ENCODE assay signal across 16 cellular contexts in genomic region chr14:36619853-36620252, GRCh38. TPM values are rescaled to one million over a fixed set of nuclear protein-coding genes. Genes with fewer than 3 reads are reported as not detected.
DNase-seq lines count a peak whose midpoint lies in the region; ATAC-seq lines count a peak whose summit lies in the region.
"Had no signal": no experiment of that assay in that cellular context is flagged by ENCODE, and none has a peak within 500 bp of the region (broad histone marks: within the 10 kb centered on the region; RNA-seq: fewer than 3 reads in every experiment).

No MANE protein-coding gene starts in this region.

- POLR2A ChIA-PET in activated CD4-positive, alpha-beta memory T cell treated with anti-CD3 and anti-CD28 coated beads for 36 hours (lab: Charles Lee): no interaction called here

- no peak for ATAC-seq in activated naive CD8-positive, alpha-beta T cell treated with anti-CD3 and anti-CD28 coated beads, Interleukin-2, amount 50 U/mL, for 24 hours
- ATAC-seq in HG02588 (IDR thresholded peaks at IDR 0.05; ENCODE audit: unreplicated experiment): no peak
- ATAC-seq: HCT116 had no signal

- no peak overlapping the region for H3K4me3 Mint-ChIP-seq in activated CD4-positive, alpha-beta memory T cell treated with anti-CD3 and anti-CD28 coated beads for 36 hours
- no peak overlapping the region for H3K4me3 Mint-ChIP-seq in activated naive CD8-positive, alpha-beta T cell treated with anti-CD3 and anti-CD28 coated beads, Interleukin-2, amount 50 U/mL, for 24 hours

- DNase-seq in DMS79 treated with DMSO at 0.1 percent for 48 hours (lab: John Stamatoyannopoulos, UW): peak; percentile 82
- peak; percentile 39 for DNase-seq in HS-5 (ENCODE audit: low read depth)
- peak; percentile 48 for DNase-seq in RPMI7951 (ENCODE audit: low read depth)
- peak; percentile 52 for DNase-seq in myocyte (ENCODE audit: low read depth)
- DNase-seq in activated CD4-positive, alpha-beta memory T cell treated with anti-CD3 and anti-CD28 coated beads for 36 hours: no peak
- DNase-seq in activated naive CD8-positive, alpha-beta T cell treated with anti-CD3 and anti-CD28 coated beads, Interleukin-2, amount 50 U/mL, for 24 hours: no peak
- DNase-seq: AML-193, Caco-2, DND-41, KBM-7, NCI-H1930, NCI-H510A treated with DMSO at 0.1 percent for 48 hours, Peyer's patch, SHP77 treated with DMSO at 0.1 percent for 48 hours had no signal

- no peaks in the 10 kb centered on the region for H3K36me3 Mint-ChIP-seq in activated CD4-positive, alpha-beta memory T cell treated with anti-CD3 and anti-CD28 coated beads for 36 hours
- H3K36me3 Mint-ChIP-seq in activated naive CD8-positive, alpha-beta T cell treated with anti-CD3 and anti-CD28 coated beads, Interleukin-2, amount 50 U/mL, for 24 hours (ENCODE audit: low read depth): no peaks in the 10 kb centered on the region

- H3K27ac Mint-ChIP-seq in activated CD4-positive, alpha-beta memory T cell treated with anti-CD3 and anti-CD28 coated beads for 36 hours: no peak overlapping the region
- no peak overlapping the region for H3K27ac Mint-ChIP-seq in activated naive CD8-positive, alpha-beta T cell treated with anti-CD3 and anti-CD28 coated beads, Interleukin-2, amount 50 U/mL, for 24 hours

- H3K27me3 Mint-ChIP-seq in activated CD4-positive, alpha-beta memory T cell treated with anti-CD3 and anti-CD28 coated beads for 36 hours: no peaks in the 10 kb centered on the region
- no peaks in the 10 kb centered on the region for H3K27me3 Mint-ChIP-seq in activated naive CD8-positive, alpha-beta T cell treated with anti-CD3 and anti-CD28 coated beads, Interleukin-2, amount 50 U/mL, for 24 hours

- intact Hi-C loops in activated CD4-positive, alpha-beta memory T cell treated with anti-CD3 and anti-CD28 coated beads for 36 hours (cut with micrococcal nuclease): no loop called here

- H3K9me3 Mint-ChIP-seq in activated CD4-positive, alpha-beta memory T cell treated with anti-CD3 and anti-CD28 coated beads for 36 hours: peaks cover 8% of the 10 kb centered on the region
- H3K9me3 Mint-ChIP-seq in activated naive CD8-positive, alpha-beta T cell treated with anti-CD3 and anti-CD28 coated beads, Interleukin-2, amount 50 U/mL, for 24 hours: peaks cover 5% of the 10 kb centered on the region

- CTCF ChIA-PET in activated CD4-positive, alpha-beta memory T cell treated with anti-CD3 and anti-CD28 coated beads for 36 hours (lab: Charles Lee): no interaction called here

- H3K4me1 Mint-ChIP-seq in activated CD4-positive, alpha-beta memory T cell treated with anti-CD3 and anti-CD28 coated beads for 36 hours (ENCODE audit: low read depth): no peaks in the 10 kb centered on the region
- H3K4me1 Mint-ChIP-seq in activated naive CD8-positive, alpha-beta T cell treated with anti-CD3 and anti-CD28 coated beads, Interleukin-2, amount 50 U/mL, for 24 hours: no peaks in the 10 kb centered on the region

RNA-seq across cellular contexts. Expression of gene NKX2-8, which starts 37.4 kb away (rescaled TPM):
- total RNA-seq in RPMI7951 (2014; rRNA removed; shearing (Covaris generic)): not detected in 2 replicates
- total RNA-seq in myocyte: not detected in 2 replicates
- polyA plus RNA-seq in myocyte (2012): not detected
- total RNA-seq in activated CD4-positive, alpha-beta memory T cell treated with anti-CD3 and anti-CD28 coated beads for 36 hours: not detected
- total RNA-seq: Peyer's patch had no signal

RNA-seq across cellular contexts. Expression of gene PAX9, which starts 41.8 kb away (rescaled TPM):
- total RNA-seq in RPMI7951 (2014; rRNA removed; shearing (Covaris generic)): not detected in 2 replicates
- 0.05 and 0.62 TPM in 2 replicates for total RNA-seq in myocyte
- 0.21 TPM for polyA plus RNA-seq in myocyte (2012)
- total RNA-seq in activated CD4-positive, alpha-beta memory T cell treated with anti-CD3 and anti-CD28 coated beads for 36 hours: not detected
- total RNA-seq: Peyer's patch had no signal

Comparison
In these comparisons a context has a peak if more than half of its experiments do, and no peak if none do; other contexts are left out.
1. DNase-seq: peak in DMS79 treated with DMSO at 0.1 percent for 48 hours (single experiment), HS-5 (single experiment), RPMI7951 (single experiment) and myocyte (single experiment); none in activated CD4-positive, alpha-beta memory T cell treated with anti-CD3 and anti-CD28 coated beads for 36 hours (single experiment) and activated naive CD8-positive, alpha-beta T cell treated with anti-CD3 and anti-CD28 coated beads, Interleukin-2, amount 50 U/mL, for 24 hours (single experiment).